Comparison of ENCODE assay signal across 17 cellular contexts in the genomic region with DNA sequence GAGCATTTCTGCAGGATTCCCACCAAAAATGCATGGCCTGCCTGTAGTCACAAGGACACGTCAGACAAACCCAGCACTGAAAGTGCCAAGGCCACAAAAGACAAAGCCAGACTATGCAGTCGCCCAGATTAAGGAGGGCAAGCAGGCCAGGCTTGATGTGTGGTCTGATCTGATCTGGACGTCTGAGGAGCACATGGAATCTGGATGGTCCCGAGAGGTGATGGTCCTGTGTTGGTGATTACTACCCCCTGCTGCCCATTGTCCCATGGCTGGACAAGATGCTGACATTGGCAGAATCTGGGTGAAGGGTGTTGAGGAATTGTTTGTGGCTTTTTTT. TPM values are rescaled to one million over a fixed set of nuclear protein-coding genes. Genes with fewer than 3 reads are reported as not detected.
A peak's percentile ranks its signal among the peaks of the same experiment; 100 is the strongest.
DNase-seq lines count a peak whose midpoint lies in the region; ATAC-seq, FAIRE-seq and TF ChIP-seq lines count a peak whose summit lies in the region.
"Had no signal": no experiment of that assay in that cellular context is flagged by ENCODE, and none has a peak within 500 bp of the region (broad histone marks: within the 10 kb centered on the region; RNA-seq: fewer than 3 reads in every experiment).

No MANE protein-coding gene starts in this region.

- H3K27me3 ChIP-seq in HepG2 (ENCODE audit: control insufficient read depth in 1 of 2, insufficient read depth in 2 of 2, low read length in 2 of 2) (no peaks in the 10 kb centered on the region), testis (no peaks in the 10 kb centered on the region)

- in situ Hi-C loops in HepG2 (cut with HindIII; ENCODE audit: extremely low pct_ligation_motif_present, low pct_unique_long_range_greater_than_20kb): no loop called here

- no peak for TF ChIP-seq CTCF in HepG2 (CRISPR knock-in tag; IDR thresholded peaks at IDR 0.05)
- no peak for TF ChIP-seq CTCF in testis (IDR thresholded peaks at IDR 0.05)

- TF ChIP-seq EP300 in HepG2 (IDR thresholded peaks at IDR 0.05; ENCODE audit: low read depth in 2 of 2, low read length in 2 of 2): no peak
- TF ChIP-seq EP300 in HepG2 (CRISPR knock-in tag; IDR thresholded peaks at IDR 0.05; ENCODE audit: borderline replicate concordance): no peak

- POLR2A ChIA-PET in HepG2 (lab: Yijun Ruan, JAX): no interaction called here

- H3K4me2 ChIP-seq in HepG2 (ENCODE audit: low read depth, low read length): no peak overlapping the region
- H3K4me2 ChIP-seq: GM23338 had no signal

- no peaks in the 10 kb centered on the region for H3K4me1 ChIP-seq in HepG2 (ENCODE audit: insufficient read depth, low read length)
- no peaks in the 10 kb centered on the region for H3K4me1 ChIP-seq in testis

- no peaks in the 10 kb centered on the region for H4K20me1 ChIP-seq in HepG2 (ENCODE audit: insufficient read depth, low read length)

- no peaks in the 10 kb centered on the region for H3K79me2 ChIP-seq in HepG2 (ENCODE audit: insufficient read depth, low read length)

- ATAC-seq in HepG2: no peak
- ATAC-seq: GM23338 had no signal

- H3K4me3 ChIP-seq in HepG2 (replicated peaks in 1 of 3; ENCODE audit: insufficient read depth in 1 of 3, low read depth in 2 of 3, low read length in 3 of 3): no peak overlapping the region
- no peak overlapping the region for H3K4me3 ChIP-seq in testis
- H3K4me3 ChIP-seq: GM23338 had no signal

- TF ChIP-seq RAD21 in HepG2 (CRISPR knock-in tag; IDR thresholded peaks at IDR 0.05): no peak

- H3K36me3 ChIP-seq in HepG2 (replicated peaks in 1 of 2; ENCODE audit: control insufficient read depth in 1 of 2, insufficient read depth in 2 of 2, low read length in 2 of 2): peaks cover 0 to 3% of the 10 kb centered on the region in 2 experiments; a peak in 1 of 5 replicates
- H3K36me3 ChIP-seq in testis (ENCODE audit: low read depth, missing control alignments): no peaks in the 10 kb centered on the region

- no peak for FAIRE-seq in HepG2 (lab: Jason Lieb, UNC)
- FAIRE-seq: G401.6, GM12892 had no signal

- intact Hi-C loops in HepG2 (cut with micrococcal nuclease; ENCODE audit: unreplicated experiment): no loop called here
- intact Hi-C loops in testis (cut with DNase I; ENCODE audit: low total_unique reads): no loop called here

- 94% methylated on average over 4 of the region's 4 CpGs for WGBS in HepG2 (ENCODE audit: low lambda C conversion rate)
- 73 to 83% methylated on average over 3 to 4 of the region's 4 CpGs for WGBS in testis, 2 donors

- H2AFZ ChIP-seq in HepG2 (ENCODE audit: low read length): no peak overlapping the region
- H2AFZ ChIP-seq: GM23338 had no signal

- no peak overlapping the region for H3K9ac ChIP-seq in HepG2 (ENCODE audit: insufficient read depth, low read depth, low read length)

- no TSS peak for BruUV-seq in HepG2 (replicated peaks; lab: Mats Ljungman, UMichigan)

- CTCF ChIA-PET in HepG2 (lab: Yijun Ruan, JAX; ENCODE audit: low intra/inter-chr PET ratio, low total read pairs): no interaction called here

- peak; percentile 43 for DNase-seq in activated effector memory CD4-positive, alpha-beta T cell treated with anti-CD3 and anti-CD28 coated beads, Interleukin-2, amount 50 U/mL, for 16 hours
- DNase-seq in activated effector memory CD4-positive, alpha-beta T cell treated with Interleukin-2 at 50 U/mL for 16 hours: no peak
- peak; percentile 4 for DNase-seq in GM03348 (ENCODE audit: low spot score)
- DNase-seq in HepG2 (ENCODE audit: low spot score): no peak
- DNase-seq in testis: peak; percentile 13
- DNase-seq in Kasumi-1 (lab: John Stamatoyannopoulos, UW): no peak
- DNase-seq in middle frontal gyrus (ENCODE audit: extremely low spot score, low spot score): no peak
- DNase-seq: CD4-positive, CD25-positive, alpha-beta regulatory T cell; DMS79 treated with DMSO at 0.1 percent for 48 hours; KG1; NCI-H1092 treated with DMSO at 0.1 percent for 48 hours; NCI-H1694; NCI-H345 had no signal

- H3K9me3 ChIP-seq in HepG2 (ENCODE audit: low read length): no peaks in the 10 kb centered on the region
- no peaks in the 10 kb centered on the region for H3K9me3 ChIP-seq in testis

- TF ChIP-seq POLR2A in HepG2 (IDR thresholded peaks at IDR 0.05; ENCODE audit: insufficient read depth in 1 of 2, low read depth in 2 of 2, low read length in 2 of 2): no peak
- no peak for TF ChIP-seq POLR2A in testis (IDR thresholded peaks at IDR 0.05)

- H3K27ac ChIP-seq in HepG2 (ENCODE audit: extremely low read length, insufficient read depth, low read length): no peak overlapping the region
- H3K27ac ChIP-seq in testis: no peak overlapping the region
- H3K27ac ChIP-seq: RWPE1 had no signal

TF ChIP-seq in HepG2, 621 proteins besides CTCF, POLR2A, EP300 and RAD21:
- TF ChIP-seq MAFK (conservative IDR thresholded peaks at IDR 0.05 in 1 of 2, IDR thresholded peaks at IDR 0.05 in 1 of 2; ENCODE audit: low read length in 2 of 2) (peak; percentile 66 to 76), MAFF (IDR thresholded peaks at IDR 0.05; ENCODE audit: low read depth, low read length) (peak; percentile 57)
- TF ChIP-seq, protein P1, sequence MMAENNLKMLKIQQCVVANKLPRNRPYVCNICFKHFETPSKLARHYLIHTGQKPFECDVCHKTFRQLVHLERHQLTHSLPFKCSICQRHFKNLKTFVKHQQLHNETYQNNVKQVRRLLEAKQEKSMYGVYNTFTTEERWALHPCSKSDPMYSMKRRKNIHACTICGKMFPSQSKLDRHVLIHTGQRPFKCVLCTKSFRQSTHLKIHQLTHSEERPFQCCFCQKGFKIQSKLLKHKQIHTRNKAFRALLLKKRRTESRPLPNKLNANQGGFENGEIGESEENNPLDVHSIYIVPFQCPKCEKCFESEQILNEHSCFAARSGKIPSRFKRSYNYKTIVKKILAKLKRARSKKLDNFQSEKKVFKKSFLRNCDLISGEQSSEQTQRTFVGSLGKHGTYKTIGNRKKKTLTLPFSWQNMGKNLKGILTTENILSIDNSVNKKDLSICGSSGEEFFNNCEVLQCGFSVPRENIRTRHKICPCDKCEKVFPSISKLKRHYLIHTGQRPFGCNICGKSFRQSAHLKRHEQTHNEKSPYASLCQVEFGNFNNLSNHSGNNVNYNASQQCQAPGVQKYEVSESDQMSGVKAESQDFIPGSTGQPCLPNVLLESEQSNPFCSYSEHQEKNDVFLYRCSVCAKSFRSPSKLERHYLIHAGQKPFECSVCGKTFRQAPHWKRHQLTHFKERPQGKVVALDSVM (CRISPR knock-in tag; IDR thresholded peaks at IDR 0.05): no peak

RNA-seq across cellular contexts. Expression of gene NPEPL1, which starts 17.1 kb away (rescaled TPM):
- total RNA-seq in HepG2 (2016; rRNA removed; fragmentation: Illumina TruSeq; extraction: Trizol) (0.60 and 4.1 TPM in 2 replicates), testis (10 to 100 TPM; 56.3 to 79.9 TPM)
- 3.0 and 3.1 TPM in 2 replicates for total RNA-seq in HepG2 (2016; cell fraction: cytosol; rRNA removed; fragmentation: Illumina TruSeq; extraction: Trizol; ENCODE audit: low read depth)
- total RNA-seq in HepG2 (2016; cell fraction: insoluble cytoplasmic fraction; rRNA removed; fragmentation: Illumina TruSeq; extraction: Trizol): 0.30 and 4.3 TPM in 2 replicates
- 0.96 and 1.0 TPM in 2 replicates for total RNA-seq in HepG2 (2016; cell fraction: membrane; rRNA removed; fragmentation: Illumina TruSeq; extraction: Trizol)
- total RNA-seq in HepG2 (2016; cell fraction: nucleus; rRNA removed; fragmentation: Illumina TruSeq; extraction: Trizol): 8.0 and 8.6 TPM in 2 replicates
- polyA plus RNA-seq in HepG2 (2011; rRNA removed) (7.5 and 9.9 TPM in 2 replicates), testis (ENCODE audit: insufficient read depth, low read depth, low replicate concordance) (47.6 TPM)
- 1.3 and 1.9 TPM in 2 replicates for polyA plus RNA-seq in HepG2 (2011; cell fraction: cytosol; rRNA removed)
- polyA plus RNA-seq in HepG2 (2011; cell fraction: nucleus; rRNA removed): 184 and 219 TPM in 2 replicates
- 16.9 and 23.0 TPM in 2 replicates for polyA plus RNA-seq in HepG2 (2012)
- polyA plus RNA-seq in HepG2 (2016; cell fraction: cytosol; fragmentation: Illumina TruSeq; extraction: Trizol; ENCODE audit: low read depth): 0.41 and 0.51 TPM in 2 replicates
- 0.69 and 1.4 TPM in 2 replicates for polyA plus RNA-seq in HepG2 (2016; cell fraction: insoluble cytoplasmic fraction; fragmentation: Illumina TruSeq; extraction: Trizol; ENCODE audit: low read depth)
- polyA plus RNA-seq in HepG2 (2016; cell fraction: membrane; fragmentation: Illumina TruSeq; extraction: Trizol; ENCODE audit: low read depth): 0.55 and 0.71 TPM in 2 replicates
- 49.5 and 52.8 TPM in 2 replicates for polyA plus RNA-seq in HepG2 (2016; cell fraction: nucleus; fragmentation: Illumina TruSeq; extraction: Trizol; ENCODE audit: insufficient read depth, low read depth)
- 8.5 and 18.0 TPM in 2 replicates for polyA minus RNA-seq in HepG2 (2011; rRNA and poly(A)+ RNA removed; ENCODE audit: low replicate concordance)
- 0.49 and 0.88 TPM in 2 replicates for polyA minus RNA-seq in HepG2 (2011; cell fraction: cytosol; rRNA and poly(A)+ RNA removed)
- 24.2 and 30.1 TPM in 2 replicates for polyA minus RNA-seq in HepG2 (2011; cell fraction: nucleus; rRNA and poly(A)+ RNA removed)

RNA-seq across cellular contexts. Expression of gene STX16, which starts 58.6 kb away (rescaled TPM):
- total RNA-seq in HepG2 (2016; rRNA removed; fragmentation: Illumina TruSeq; extraction: Trizol): 28.0 and 40.5 TPM in 2 replicates
- total RNA-seq in HepG2 (2016; cell fraction: cytosol; rRNA removed; fragmentation: Illumina TruSeq; extraction: Trizol; ENCODE audit: low read depth): 42.2 and 47.4 TPM in 2 replicates
- 26.0 and 32.7 TPM in 2 replicates for total RNA-seq in HepG2 (2016; cell fraction: insoluble cytoplasmic fraction; rRNA removed; fragmentation: Illumina TruSeq; extraction: Trizol)
- total RNA-seq in HepG2 (2016; cell fraction: membrane; rRNA removed; fragmentation: Illumina TruSeq; extraction: Trizol): 41.8 and 44.6 TPM in 2 replicates
- total RNA-seq in HepG2 (2016; cell fraction: nucleus; rRNA removed; fragmentation: Illumina TruSeq; extraction: Trizol): 52.2 and 59.0 TPM in 2 replicates
- 72.7 and 79.2 TPM in 2 replicates for polyA plus RNA-seq in HepG2 (2011; rRNA removed)
- 37.3 and 55.0 TPM in 2 replicates for polyA plus RNA-seq in HepG2 (2011; cell fraction: cytosol; rRNA removed)
- polyA plus RNA-seq in HepG2 (2011; cell fraction: nucleus; rRNA removed): 168 and 204 TPM in 2 replicates
- 88.7 and 102 TPM in 2 replicates for polyA plus RNA-seq in HepG2 (2012)
- 6.6 and 6.7 TPM in 2 replicates for polyA plus RNA-seq in HepG2 (2016; cell fraction: cytosol; fragmentation: Illumina TruSeq; extraction: Trizol; ENCODE audit: low read depth)
- 48.8 and 56.0 TPM in 2 replicates for polyA plus RNA-seq in HepG2 (2016; cell fraction: insoluble cytoplasmic fraction; fragmentation: Illumina TruSeq; extraction: Trizol; ENCODE audit: low read depth)
- polyA plus RNA-seq in HepG2 (2016; cell fraction: membrane; fragmentation: Illumina TruSeq; extraction: Trizol; ENCODE audit: low read depth): 27.8 and 29.3 TPM in 2 replicates
- 245 and 266 TPM in 2 replicates for polyA plus RNA-seq in HepG2 (2016; cell fraction: nucleus; fragmentation: Illumina TruSeq; extraction: Trizol; ENCODE audit: insufficient read depth, low read depth)
- polyA minus RNA-seq in HepG2 (2011; rRNA and poly(A)+ RNA removed; ENCODE audit: low replicate concordance): 15.4 and 22.9 TPM in 2 replicates
- polyA minus RNA-seq in HepG2 (2011; cell fraction: cytosol; rRNA and poly(A)+ RNA removed): 18.4 and 26.0 TPM in 2 replicates
- 99.9 and 121 TPM in 2 replicates for polyA minus RNA-seq in HepG2 (2011; cell fraction: nucleus; rRNA and poly(A)+ RNA removed)
- 100 to 1,000 TPM; 107 to 124 TPM for total RNA-seq in testis
- polyA plus RNA-seq in testis (ENCODE audit: insufficient read depth, low read depth, low replicate concordance): 79.3 TPM

Comparison
In these comparisons a context has a peak if more than half of its experiments do, and no peak if none do; other contexts are left out.
1. DNase-seq: peak in activated effector memory CD4-positive, alpha-beta T cell treated with anti-CD3 and anti-CD28 coated beads, Interleukin-2, amount 50 U/mL, for 16 hours (single experiment), GM03348 (single experiment) and testis (single experiment); none in activated effector memory CD4-positive, alpha-beta T cell treated with Interleukin-2 at 50 U/mL for 16 hours (single experiment), HepG2 (single experiment), Kasumi-1 (0 of 2) and middle frontal gyrus (single experiment).
2. RNA of gene NPEPL1, which starts 17.1 kb away (total RNA-seq): 56.3 to 79.9 TPM in testis; 0.30 to 8.6 TPM in HepG2; every median in the first group is over 4 times any median in the second.